35 cellular contexts compared by ENCODE assay signal in the genomic region with DNA sequence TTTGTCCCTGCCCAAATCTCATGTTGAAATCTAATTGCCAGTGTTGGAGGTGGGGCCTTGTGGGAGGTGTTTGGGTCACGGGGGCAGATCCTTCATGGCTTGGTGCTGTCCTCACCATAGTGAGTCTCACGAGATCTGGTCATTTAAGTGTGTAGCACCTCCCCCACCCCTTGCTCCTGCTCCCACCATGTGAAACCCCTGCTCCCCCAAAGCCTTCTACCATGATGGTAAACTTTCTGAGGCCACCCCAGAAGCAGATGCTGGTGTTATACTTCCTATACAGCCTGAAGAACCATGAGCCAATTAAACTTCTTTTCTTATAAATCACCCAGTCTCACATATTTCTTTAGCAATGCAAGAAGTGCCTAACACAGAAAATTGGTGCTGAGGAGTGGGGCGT. TPM values are rescaled to one million over a fixed set of nuclear protein-coding genes. Genes with fewer than 3 reads are reported as not detected.
"Had no signal": no experiment of that assay in that cellular context is flagged by ENCODE, and none has a peak within 500 bp of the region (broad histone marks: within the 10 kb centered on the region; RNA-seq: fewer than 3 reads in every experiment).

No MANE protein-coding gene starts in this region.

- H3K27ac ChIP-seq: KMS-11 had no signal

- H3K4me3 ChIP-seq: MG63 had no signal

- H3K4me2 ChIP-seq: KMS-11 had no signal

- H3K9ac ChIP-seq: KMS-11 had no signal

- H3K9me3 ChIP-seq: MG63 had no signal

- H3K36me3 ChIP-seq: MG63 had no signal

- DNase-seq: Kasumi-1, KBM-7, KG1, MG63, MM.1S, MV-4-11, NCI-H1048, NCI-H1092, NCI-H1092 treated with DMSO at 0.1 percent for 48 hours, NCI-H1105, NCI-H1105 treated with DMSO at 0.1 percent for 48 hours, NCI-H1417, NCI-H1417 treated with DMSO at 0.1 percent for 48 hours, NCI-H1436, NCI-H1436 treated with DMSO at 0.1 percent for 48 hours, NCI-H146, NCI-H1694, NCI-H1694 treated with DMSO at 0.1 percent for 48 hours, NCI-H187, NCI-H187 treated with DMSO at 0.1 percent for 48 hours, NCI-H1930, NCI-H2029, NCI-H2029 treated with DMSO at 0.1 percent for 48 hours, NCI-H2081, NCI-H2081 treated with DMSO at 0.1 percent for 48 hours, NCI-H2107, NCI-H2171, NCI-H2171 treated with DMSO at 0.1 percent for 48 hours, NCI-H2227 treated with DMSO at 0.1 percent for 48 hours, NCI-H226, NCI-H345, NCI-H446, NCI-H446 treated with DMSO at 0.1 percent for 48 hours had no signal

- H3K27me3 ChIP-seq: MG63 had no signal

RNA-seq across cellular contexts. Expression of gene THBS2, which starts 19.9 kb away (rescaled TPM):
- total RNA-seq: MCF 10A had no signal
